In genomic region chr7:77538908-77539212, GRCh38 we compare ENCODE assay signal across 9 cellular contexts. TPM values are rescaled to one million over a fixed set of nuclear protein-coding genes. Genes with fewer than 3 reads are reported as not detected.
A peak's percentile ranks its signal among the peaks of the same experiment; 100 is the strongest.
DNase-seq lines count a peak whose midpoint lies in the region; ATAC-seq and TF ChIP-seq lines count a peak whose summit lies in the region.
"Had no signal": no experiment of that assay in that cellular context is flagged by ENCODE, and none has a peak within 500 bp of the region (broad histone marks: within the 10 kb centered on the region; RNA-seq: fewer than 3 reads in every experiment).

No MANE protein-coding gene starts in this region.

- no peaks in the 10 kb centered on the region for H3K27me3 ChIP-seq in heart left ventricle
- no peaks in the 10 kb centered on the region for H3K27me3 ChIP-seq in body of pancreas
- no peaks in the 10 kb centered on the region for H3K27me3 ChIP-seq in upper lobe of right lung

- intact Hi-C loops in heart left ventricle (cut with DNase I) (loop anchor here in 8 of 10 donors (5.0 to 10.0 kb wide), 11 partner anchors 33 to 226 kb away; partner anchors contain the start of gene GSAP (in 4 of the 8)), cardiac septum (cut with DNase I) (loop anchor here (5.0 kb wide), 2 partner anchors 122 to 158 kb away; partner anchors contain the start of genes GSAP and RSBN1L), body of pancreas (cut with DNase I) (no loop called here), upper lobe of right lung (cut with DNase I) (no loop called here)

- H3K36me3 ChIP-seq in heart left ventricle (no peaks in the 10 kb centered on the region), body of pancreas (replicated peaks in 1 of 2; ENCODE audit: insufficient read depth in 1 of 2, low read depth in 2 of 2) (no peaks in the 10 kb centered on the region), mesodermal cell (ENCODE audit: control insufficient read depth, insufficient read depth, low read length) (peaks cover 23% of the 10 kb centered on the region), upper lobe of right lung (no peaks in the 10 kb centered on the region)

- H3K27ac ChIP-seq in heart left ventricle, result peak overlapping the region; percentile 98 to 100 (median 98)
- H3K27ac ChIP-seq in body of pancreas, result peak overlapping the region; percentile 90 to 95 (median 94)
- peak overlapping the region; percentile 96 for H3K27ac ChIP-seq in mesodermal cell (ENCODE audit: low read depth, low read length, severe bottlenecking)
- H3K27ac ChIP-seq in upper lobe of right lung, result peak overlapping the region; percentile 97

- WGBS in heart left ventricle, 4 donors, result 1 to 4% (median 2%) methylated on average over 3 of the region's 3 CpGs
- WGBS in body of pancreas, 2 donors, result 7 to 10% methylated on average over 3 of the region's 3 CpGs
- WGBS in mesodermal cell (ENCODE audit: insufficient coverage in 2 of 2), 2 experiments, result 0% methylated on average over 1 of the region's 3 CpGs; no CpG with 5 or more reads in 1 of the 2 experiments

- peak overlapping the region; percentile 4 to 100 (median 97) for H3K4me3 ChIP-seq in heart left ventricle
- H3K4me3 ChIP-seq in body of pancreas, result peak overlapping the region in 1 of 2 donors; percentile 92
- peak overlapping the region; percentile 99 for H3K4me3 ChIP-seq in mesodermal cell (ENCODE audit: extremely low read depth, insufficient read depth, low read length, poor library complexity, severe bottlenecking)
- H3K4me3 ChIP-seq in upper lobe of right lung, result peak overlapping the region; percentile 97

- TF ChIP-seq POLR2A in heart left ventricle (IDR thresholded peaks at IDR 0.05) (no peak), body of pancreas (IDR thresholded peaks at IDR 0.05) (no peak)

- H3K9me3 ChIP-seq in heart left ventricle, result no peaks in the 10 kb centered on the region
- no peaks in the 10 kb centered on the region for H3K9me3 ChIP-seq in body of pancreas
- no peaks in the 10 kb centered on the region for H3K9me3 ChIP-seq in mesodermal cell (ENCODE audit: control insufficient read depth, low read length)
- H3K9me3 ChIP-seq in upper lobe of right lung, result no peaks in the 10 kb centered on the region

- DNase-seq in heart left ventricle (no peak), cardiac septum (ENCODE audit: low spot score) (no peak), body of pancreas (no peak), upper lobe of right lung (no peak), DMS 273 (lab: John Stamatoyannopoulos, UW; ENCODE audit: unreplicated experiment) (no peak), KG1 (lab: John Stamatoyannopoulos, UW) (no peak)
- DNase-seq: activated effector memory CD4-positive, alpha-beta T cell treated with Interleukin-2 at 50 U/mL for 16 hours had no signal

- TF ChIP-seq CTCF in heart left ventricle (IDR thresholded peaks at IDR 0.05) (no peak), body of pancreas (IDR thresholded peaks at IDR 0.05) (no peak), upper lobe of right lung (IDR thresholded peaks at IDR 0.05) (no peak)

- peaks cover 12 to 55% (median 38%) of the 10 kb centered on the region in 12 donors for H3K4me1 ChIP-seq in heart left ventricle
- peaks cover 19% of the 10 kb centered on the region for H3K4me1 ChIP-seq in body of pancreas
- H3K4me1 ChIP-seq in mesodermal cell (ENCODE audit: control insufficient read depth, insufficient read depth, low read length, poor library complexity, severe bottlenecking), result peaks cover 17% of the 10 kb centered on the region
- H3K4me1 ChIP-seq in upper lobe of right lung, result peaks cover 35% of the 10 kb centered on the region

- ATAC-seq in heart left ventricle (no peak), body of pancreas (no peak), upper lobe of right lung (no peak), HG03565 (IDR thresholded peaks at IDR 0.05; ENCODE audit: unreplicated experiment) (no peak)

RNA-seq across cellular contexts. Expression of gene PTPN12, which starts 1.8 kb away (rescaled TPM):
- total RNA-seq in heart left ventricle (10 to 100 TPM; 36.5 to 83.9 (median 42.0) TPM), cardiac septum (41.6 TPM), body of pancreas (10 to 100 TPM; 39.7 to 57.4 TPM), upper lobe of right lung (149 TPM)
- 10 to 100 TPM; 33.9 to 35.1 TPM for polyA plus RNA-seq in heart left ventricle
- polyA plus RNA-seq in mesodermal cell (2013, experiment 1 of 2), result 108 TPM
- 114 TPM for polyA plus RNA-seq in mesodermal cell (2013, experiment 2 of 2)

Comparison
In these comparisons a context has a peak if more than half of its experiments do, and no peak if none do; other contexts are left out.
1. intact Hi-C loops: an anchor here in heart left ventricle (5.0 to 10.0 kb wide) and cardiac septum (5.0 kb wide); none called in body of pancreas and upper lobe of right lung.